Comparison of ENCODE assay signal across 8 cellular contexts in the genomic region with DNA sequence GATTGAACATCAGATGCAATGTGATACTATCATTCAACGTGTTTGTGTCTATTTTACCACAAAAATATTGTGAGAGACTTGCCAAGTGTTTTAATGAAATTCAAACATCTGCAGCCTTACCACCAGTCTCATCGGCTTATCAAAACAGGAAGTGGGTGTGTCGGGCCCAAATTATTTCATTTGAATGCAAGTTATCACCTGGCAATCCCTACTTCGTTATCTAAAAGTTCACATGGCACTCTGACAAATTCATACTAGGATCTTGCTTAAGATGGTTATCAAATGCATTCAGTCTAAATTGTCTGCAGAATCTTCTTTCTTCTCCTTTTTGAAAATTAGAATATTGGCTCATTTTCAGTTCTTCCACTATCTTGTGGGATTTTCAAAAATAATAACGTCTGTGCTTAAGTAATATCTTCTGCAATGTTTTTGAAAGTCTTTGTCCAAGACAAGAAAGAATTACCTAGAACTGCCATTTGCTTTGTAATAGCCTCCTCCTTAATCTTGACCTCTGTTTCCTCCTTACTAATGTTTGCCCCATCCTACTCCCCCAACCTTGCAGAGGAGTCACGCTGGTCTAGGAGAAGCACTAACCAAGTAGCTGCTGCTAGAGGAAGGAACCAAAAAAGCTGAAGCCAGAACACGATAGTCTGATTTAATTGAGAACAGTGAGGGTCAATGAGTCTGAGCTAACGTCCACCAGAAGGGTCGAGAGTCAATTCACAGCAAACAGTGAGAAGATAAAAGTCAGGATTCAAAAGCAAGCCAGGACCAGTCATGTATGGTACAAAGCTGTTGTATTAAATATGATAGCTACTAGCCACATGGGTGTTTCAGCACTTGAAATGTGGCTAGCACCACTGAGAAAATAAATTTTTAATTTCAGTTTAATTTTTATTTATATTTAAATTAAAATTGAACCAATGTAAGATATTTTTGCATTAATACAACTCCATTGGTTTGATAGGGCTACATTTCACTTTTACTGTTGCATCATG. TPM values are rescaled to one million over a fixed set of nuclear protein-coding genes. Genes with fewer than 3 reads are reported as not detected.
DNase-seq lines count a peak whose midpoint lies in the region; ATAC-seq and TF ChIP-seq lines count a peak whose summit lies in the region.
"Had no signal": no experiment of that assay in that cellular context is flagged by ENCODE, and none has a peak within 500 bp of the region (broad histone marks: within the 10 kb centered on the region; RNA-seq: fewer than 3 reads in every experiment).

No MANE protein-coding gene starts in this region.

- intact Hi-C loops in prostate gland (cut with DNase I), result no loop called here

- H3K27ac Mint-ChIP-seq in GM23338 (0 out of 2 replicates have a peak overlapping the region, but pooled peaks have one; percentile 12), osteocyte (ENCODE audit: unreplicated experiment) (no peak overlapping the region)
- H3K27ac Mint-ChIP-seq in activated naive CD4-positive, alpha-beta T cell treated with anti-CD3 and anti-CD28 coated beads, Interleukin-2, amount 10 ng/mL, durations not matched to agents 7 days and 5 days, result peak overlapping the region; percentile 84

- 43% methylated on average over 9 of the region's 9 CpGs for WGBS in prostate gland

- no peak overlapping the region for H3K4me3 Mint-ChIP-seq in GM23338
- H3K4me3 Mint-ChIP-seq in activated naive CD4-positive, alpha-beta T cell treated with anti-CD3 and anti-CD28 coated beads, Interleukin-2, amount 10 ng/mL, durations not matched to agents 7 days and 5 days, result peak overlapping the region; percentile 31
- no peak overlapping the region for H3K4me3 Mint-ChIP-seq in osteocyte (ENCODE audit: unreplicated experiment)

- ATAC-seq in GM23338, result no peak
- no peak for ATAC-seq in HG03442 (IDR thresholded peaks at IDR 0.05; ENCODE audit: unreplicated experiment)

- no peaks in the 10 kb centered on the region; the same call in none of the 2 replicates for H3K36me3 ChIP-seq in GM23338 (ENCODE audit: insufficient read depth)
- no peaks in the 10 kb centered on the region for H3K36me3 ChIP-seq in prostate gland

- H3K4me1 ChIP-seq in GM23338 (ENCODE audit: insufficient read depth), result peaks cover 11% of the 10 kb centered on the region
- no peaks in the 10 kb centered on the region for H3K4me1 ChIP-seq in prostate gland (replicated peaks)

- H3K36me3 Mint-ChIP-seq in GM23338 (ENCODE audit: low read depth) (peaks cover 6% of the 10 kb centered on the region), osteocyte (ENCODE audit: unreplicated experiment) (no peaks in the 10 kb centered on the region)
- H3K36me3 Mint-ChIP-seq in activated naive CD4-positive, alpha-beta T cell treated with anti-CD3 and anti-CD28 coated beads, Interleukin-2, amount 10 ng/mL, durations not matched to agents 7 days and 5 days, result peaks cover 19% of the 10 kb centered on the region

- H3K9me2 ChIP-seq in GM23338 (ENCODE audit: insufficient read depth), result peaks cover 8% of the 10 kb centered on the region; the same call in 1 of the 2 replicates

- H3K4me1 Mint-ChIP-seq in GM23338 (peaks cover 12% of the 10 kb centered on the region), osteocyte (ENCODE audit: unreplicated experiment) (peaks cover 20% of the 10 kb centered on the region)
- peaks cover 43% of the 10 kb centered on the region for H3K4me1 Mint-ChIP-seq in activated naive CD4-positive, alpha-beta T cell treated with anti-CD3 and anti-CD28 coated beads, Interleukin-2, amount 10 ng/mL, durations not matched to agents 7 days and 5 days

- no peaks in the 10 kb centered on the region for H3K27me3 ChIP-seq in GM23338 (ENCODE audit: insufficient read depth)
- no peaks in the 10 kb centered on the region for H3K27me3 ChIP-seq in prostate gland (replicated peaks; ENCODE audit: insufficient read depth)

- CTCF ChIA-PET in activated naive CD4-positive, alpha-beta T cell treated with anti-CD3 and anti-CD28 coated beads, Interleukin-2, amount 10 ng/mL, durations not matched to agents 7 days and 5 days (lab: Charles Lee), result interaction anchor here (1.4 to 1.9 kb wide), 4 partner anchors 9 to 15 kb away, joined by 3 to 23 read pairs (median 6); no protein-coding TSS in a partner anchor

- H3K4me3 ChIP-seq in GM23338, result no peak overlapping the region
- H3K4me3 ChIP-seq in prostate gland, result no peak overlapping the region
- H3K4me3 ChIP-seq in coronary artery, result no peak overlapping the region

- H3K9me3 Mint-ChIP-seq in GM23338 (peaks cover 13% of the 10 kb centered on the region), osteocyte (ENCODE audit: unreplicated experiment) (peaks cover 11% of the 10 kb centered on the region)
- peaks cover 20% of the 10 kb centered on the region for H3K9me3 Mint-ChIP-seq in activated naive CD4-positive, alpha-beta T cell treated with anti-CD3 and anti-CD28 coated beads, Interleukin-2, amount 10 ng/mL, durations not matched to agents 7 days and 5 days

- no peaks in the 10 kb centered on the region for H3F3A ChIP-seq in GM23338 (replicated peaks; ENCODE audit: low read depth)

- no peak for TF ChIP-seq POLR2A in prostate gland (IDR thresholded peaks at IDR 0.05)

- H3K4me2 ChIP-seq in GM23338, result no peak overlapping the region

- H3K27me3 Mint-ChIP-seq in GM23338 (ENCODE audit: insufficient read depth, low read depth, poor library complexity) (peaks cover 6% of the 10 kb centered on the region), osteocyte (ENCODE audit: unreplicated experiment) (no peaks in the 10 kb centered on the region)
- no peaks in the 10 kb centered on the region for H3K27me3 Mint-ChIP-seq in activated naive CD4-positive, alpha-beta T cell treated with anti-CD3 and anti-CD28 coated beads, Interleukin-2, amount 10 ng/mL, durations not matched to agents 7 days and 5 days

- no peaks in the 10 kb centered on the region for H3K9me3 ChIP-seq in prostate gland

- H3K79me2 ChIP-seq in GM23338 (replicated peaks; ENCODE audit: insufficient read depth), result no peaks in the 10 kb centered on the region

- H3K27ac ChIP-seq in GM23338 (ENCODE audit: low read depth), result no peak overlapping the region
- peak overlapping the region; percentile 37 to 41 for H3K27ac ChIP-seq in prostate gland
- H3K27ac ChIP-seq in coronary artery, result no peak overlapping the region

- DNase-seq in GM23338 (ENCODE audit: low spot score), result no peak
- peak; percentile 59 for DNase-seq in NOMO-1 treated with DMSO at 0.1 percent for 48 hours (lab: John Stamatoyannopoulos, UW; ENCODE audit: unreplicated experiment)
- DNase-seq in activated naive CD4-positive, alpha-beta T cell treated with anti-CD3 and anti-CD28 coated beads, Interleukin-2, amount 10 ng/mL, durations not matched to agents 7 days and 5 days, result peak; percentile 60
- DNase-seq in prostate gland (ENCODE audit: low spot score), result no peak
- no peak for DNase-seq in coronary artery (ENCODE audit: low spot score)
- DNase-seq in osteocyte (ENCODE audit: extremely low spot score, unreplicated experiment), result no peak
- DNase-seq: NCI-H1694 treated with DMSO at 0.1 percent for 48 hours had no signal

- H2AFZ ChIP-seq in GM23338, result peak overlapping the region; percentile 77; the same call in 1 of the 2 replicates

- no peaks in the 10 kb centered on the region for H4K20me1 ChIP-seq in GM23338 (replicated peaks; ENCODE audit: insufficient read depth)

- TF ChIP-seq CTCF in GM23338 (conservative IDR thresholded peaks at IDR 0.05; ENCODE audit: low read depth in 2 of 2), result no peak
- TF ChIP-seq CTCF in prostate gland (IDR thresholded peaks at IDR 0.05), result no peak
- no peak for TF ChIP-seq CTCF in coronary artery (IDR thresholded peaks at IDR 0.05)
- TF ChIP-seq CTCF in osteocyte (IDR thresholded peaks at IDR 0.05), result no peak

TF ChIP-seq in GM23338, 12 proteins besides CTCF, POLR2A, EP300 and RAD21 (continues in another document):
- TF ChIP-seq POLR2AphosphoS5 (IDR thresholded peaks at IDR 0.05; ENCODE audit: low read depth) (no peak), CREB1 (CRISPR knock-in tag; IDR thresholded peaks at IDR 0.05; ENCODE audit: low read depth) (no peak), EZH2phosphoT487 (IDR thresholded peaks at IDR 0.05; ENCODE audit: unreplicated experiment) (no peak), ZNF331 (CRISPR knock-in tag; IDR thresholded peaks at IDR 0.05; ENCODE audit: low read depth) (no peak), EZH2 (IDR thresholded peaks at IDR 0.05; ENCODE audit: low read depth, unreplicated experiment) (no peak)
- TF ChIP-seq, protein P1, sequence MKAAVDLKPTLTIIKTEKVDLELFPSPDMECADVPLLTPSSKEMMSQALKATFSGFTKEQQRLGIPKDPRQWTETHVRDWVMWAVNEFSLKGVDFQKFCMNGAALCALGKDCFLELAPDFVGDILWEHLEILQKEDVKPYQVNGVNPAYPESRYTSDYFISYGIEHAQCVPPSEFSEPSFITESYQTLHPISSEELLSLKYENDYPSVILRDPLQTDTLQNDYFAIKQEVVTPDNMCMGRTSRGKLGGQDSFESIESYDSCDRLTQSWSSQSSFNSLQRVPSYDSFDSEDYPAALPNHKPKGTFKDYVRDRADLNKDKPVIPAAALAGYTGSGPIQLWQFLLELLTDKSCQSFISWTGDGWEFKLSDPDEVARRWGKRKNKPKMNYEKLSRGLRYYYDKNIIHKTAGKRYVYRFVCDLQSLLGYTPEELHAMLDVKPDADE (IDR thresholded peaks at IDR 0.05), result no peak

RNA-seq across cellular contexts. Expression of gene BIRC3, which starts 10.2 kb away (rescaled TPM):
- 0.03 TPM in 1 of 2 replicates, not detected in the other for total RNA-seq in GM23338 (2014; rRNA removed; shearing (Covaris generic))
- 0.42 TPM in 1 of 2 replicates, not detected in the other for polyA plus RNA-seq in GM23338 (2016; fragmentation: Nextera tagmentation; extraction: Ambion mirVana)
- total RNA-seq in prostate gland (1 to 10 TPM; 5.2 to 9.2 TPM), osteocyte (1.0 and 1.5 TPM in 2 replicates)

RNA-seq across cellular contexts. Expression of gene BIRC2, which starts 39.9 kb away (rescaled TPM):
- 25.2 and 38.2 TPM in 2 replicates for total RNA-seq in GM23338 (2014; rRNA removed; shearing (Covaris generic))
- polyA plus RNA-seq in GM23338 (2016; fragmentation: Nextera tagmentation; extraction: Ambion mirVana), result 15.3 and 15.7 TPM in 2 replicates
- total RNA-seq in prostate gland (10 to 100 TPM; 48.7 to 54.5 TPM), osteocyte (46.0 and 51.3 TPM in 2 replicates)

Comparison
In these comparisons a context has a peak if more than half of its experiments do, and no peak if none do; other contexts are left out.
1. DNase-seq: peak in NOMO-1 treated with DMSO at 0.1 percent for 48 hours (single experiment) and activated naive CD4-positive, alpha-beta T cell treated with anti-CD3 and anti-CD28 coated beads, Interleukin-2, amount 10 ng/mL, durations not matched to agents 7 days and 5 days (single experiment); none in GM23338 (single experiment), prostate gland (single experiment), coronary artery (single experiment) and osteocyte (single experiment).
2. H3K27ac ChIP-seq: peak in prostate gland (2 of 2); none in GM23338 (single experiment) and coronary artery (0 of 2).